In genomic region chr12:111408116-111408440, GRCh38 we compare ENCODE assay signal across 9 cellular contexts. TPM values are rescaled to one million over a fixed set of nuclear protein-coding genes. Genes with fewer than 3 reads are reported as not detected.
DNase-seq lines count a peak whose midpoint lies in the region; ATAC-seq, FAIRE-seq and TF ChIP-seq lines count a peak whose summit lies in the region.
"Had no signal": no experiment of that assay in that cellular context is flagged by ENCODE, and none has a peak within 500 bp of the region (broad histone marks: within the 10 kb centered on the region; RNA-seq: fewer than 3 reads in every experiment).

No MANE protein-coding gene starts in this region.

- no peaks in the 10 kb centered on the region for H3K9me2 ChIP-seq in SK-N-SH

- FAIRE-seq in endothelial cell of umbilical vein (lab: Jason Lieb, UNC), result no peak

- no peak for ATAC-seq in SK-N-SH treated with all-trans-retinoic acid at 6 μM for 48 hours
- no peak for ATAC-seq in aorta (ENCODE audit: low FRiP score)

- H3K27ac ChIP-seq in SK-N-SH (ENCODE audit: low read depth in 2 of 2, low read length in 1 of 2), result peak overlapping the region in 1 of 2 experiments; percentile 87; a peak in 1 of 4 replicates
- H3K27ac ChIP-seq in endothelial cell of umbilical vein (ENCODE audit: insufficient read depth, low read depth, low read length), result peak overlapping the region; percentile 87
- peak overlapping the region in 18 of 21 experiments; percentile 12 to 96 (median 91) for H3K27ac ChIP-seq in skin epidermis
- H3K27ac ChIP-seq in aorta (ENCODE audit: low read depth in 1 of 2, low read length in 2 of 2), result no peak overlapping the region

- H3K9me1 ChIP-seq in endothelial cell of umbilical vein (replicated peaks; ENCODE audit: control insufficient read depth, extremely low read depth, insufficient read depth, low read length), result no peaks in the 10 kb centered on the region

- H3K4me1 ChIP-seq in SK-N-SH (ENCODE audit: control insufficient read depth in 1 of 2, insufficient read depth in 2 of 2, low read depth in 1 of 2, low read length in 1 of 2) (peaks cover 52 to 60% of the 10 kb centered on the region in 2 experiments; a peak in 3 of 4 replicates), endothelial cell of umbilical vein (ENCODE audit: control insufficient read depth, extremely low read depth, insufficient read depth, low read length) (peaks cover 70% of the 10 kb centered on the region), aorta (ENCODE audit: control insufficient read depth in 1 of 2, insufficient read depth in 2 of 2, low read length in 2 of 2) (no peaks in the 10 kb centered on the region)

- dilution Hi-C loops in endothelial cell of umbilical vein (cut with MboI; ENCODE audit: extremely low pct_ligation_motif_present, low sequenced_read_pairs), result no loop called here

- H3F3A ChIP-seq in SK-N-SH (replicated peaks; ENCODE audit: insufficient read depth), result peaks cover 42% of the 10 kb centered on the region

- DNase-seq in SK-N-SH, result no peak
- peak; percentile 66 for DNase-seq in RKO (ENCODE audit: low spot score)
- DNase-seq in endothelial cell of umbilical vein (ENCODE audit: low read depth, low spot score), result no peak
- no peak for DNase-seq in NCI-H128 (lab: John Stamatoyannopoulos, UW; ENCODE audit: unreplicated experiment)
- DNase-seq in amniotic stem cell (lab: John Stamatoyannopoulos, UW), result no peak
- no peak for DNase-seq in aorta
- DNase-seq: NCI-H526 treated with DMSO at 0.1 percent for 48 hours had no signal

- H3K79me2 ChIP-seq in SK-N-SH (ENCODE audit: insufficient read depth) (peaks cover 73% of the 10 kb centered on the region), endothelial cell of umbilical vein (ENCODE audit: control insufficient read depth, insufficient read depth, low read length) (peaks cover 72% of the 10 kb centered on the region)

- BruUV-seq in endothelial cell of umbilical vein (replicated peaks; lab: Mats Ljungman, UMichigan), result no TSS peak

- no peak for TF ChIP-seq EP300 in SK-N-SH (IDR thresholded peaks at IDR 0.05; ENCODE audit: borderline replicate concordance in 1 of 2, low read depth in 1 of 2, low read length in 1 of 2)

- no peaks in the 10 kb centered on the region for H3K27me3 ChIP-seq in SK-N-SH (ENCODE audit: insufficient read depth)
- H3K27me3 ChIP-seq in endothelial cell of umbilical vein (ENCODE audit: control insufficient read depth in 2 of 2, insufficient read depth in 2 of 2, low read length in 2 of 2), result no peaks in the 10 kb centered on the region
- no peaks in the 10 kb centered on the region for H3K27me3 ChIP-seq in aorta (ENCODE audit: control insufficient read depth in 1 of 2, insufficient read depth in 2 of 2, low read length in 1 of 2)

- H3K4me2 ChIP-seq in SK-N-SH (peak overlapping the region; percentile 99), endothelial cell of umbilical vein (ENCODE audit: insufficient read depth, low read length) (peak overlapping the region; percentile 96)

- no peak overlapping the region for H2AFZ ChIP-seq in SK-N-SH (ENCODE audit: low read depth)
- no peak overlapping the region for H2AFZ ChIP-seq in endothelial cell of umbilical vein (ENCODE audit: low read depth, low read length)

- intact Hi-C loops in endothelial cell of umbilical vein (cut with micrococcal nuclease), result loop anchor here (5.0 kb wide), 1 partner anchor 189 kb away; the partner anchor contains the start of gene ATXN2
- intact Hi-C loops in aorta (cut with DNase I), result loop anchor here in 1 of 2 donors (10.0 kb wide), 1 partner anchor 277 kb away; the partner anchor contains the start of genes ACAD10 and BRAP

- POLR2A ChIA-PET in SK-N-SH (lab: Yijun Ruan, JAX), result no interaction called here
- POLR2A ChIA-PET in endothelial cell of umbilical vein (lab: Charles Lee), result no interaction called here

- TF ChIP-seq POLR2A in endothelial cell of umbilical vein (IDR thresholded peaks at IDR 0.05; ENCODE audit: low read depth, low read length), result no peak

- no peak overlapping the region; the same call in 1 of the 2 replicates for H3K9ac ChIP-seq in SK-N-SH
- peak overlapping the region; percentile 95 for H3K9ac ChIP-seq in endothelial cell of umbilical vein (replicated peaks; ENCODE audit: extremely low read depth, insufficient read depth, low read length)

- H3K36me3 ChIP-seq in SK-N-SH (replicated peaks in 1 of 2; ENCODE audit: control insufficient read depth in 1 of 2, insufficient read depth in 2 of 2, low read length in 1 of 2) (no peaks in the 10 kb centered on the region), endothelial cell of umbilical vein (ENCODE audit: control insufficient read depth in 2 of 2, extremely low read depth in 1 of 2, insufficient read depth in 2 of 2, low read length in 2 of 2) (no peaks in the 10 kb centered on the region), aorta (ENCODE audit: control insufficient read depth in 1 of 2, insufficient read depth in 2 of 2, low read length in 1 of 2) (no peaks in the 10 kb centered on the region)

- H3K4me3 ChIP-seq in SK-N-SH (ENCODE audit: low read depth in 2 of 2, low read length in 1 of 2) (peak overlapping the region in 1 of 2 experiments; percentile 92; a peak in 2 of 4 replicates), endothelial cell of umbilical vein (replicated peaks in 1 of 3; ENCODE audit: insufficient read depth in 1 of 3, low read depth in 1 of 3, low read length in 3 of 3) (peak overlapping the region; percentile 83 to 94 (median 91)), skin epidermis (peak overlapping the region in 5 of 7 experiments; percentile 75 to 92 (median 77)), aorta (ENCODE audit: low read length in 2 of 2) (no peak overlapping the region)

- no peaks in the 10 kb centered on the region for H3K9me3 ChIP-seq in SK-N-SH
- H3K9me3 ChIP-seq in endothelial cell of umbilical vein (replicated peaks; ENCODE audit: control insufficient read depth, insufficient read depth, low read length), result no peaks in the 10 kb centered on the region
- no peaks in the 10 kb centered on the region for H3K9me3 ChIP-seq in aorta (ENCODE audit: control insufficient read depth, low read length)

- 0 out of 2 replicates have a peak, but pooled peaks cover 3% of the 10 kb centered on the region for H4K20me1 ChIP-seq in SK-N-SH (ENCODE audit: insufficient read depth)
- H4K20me1 ChIP-seq in endothelial cell of umbilical vein (replicated peaks; ENCODE audit: control insufficient read depth, extremely low read depth, insufficient read depth, low read length), result no peaks in the 10 kb centered on the region

- TF ChIP-seq CTCF in SK-N-SH (IDR thresholded peaks at IDR 0.05) (no peak), endothelial cell of umbilical vein (IDR thresholded peaks at IDR 0.05; ENCODE audit: extremely low read depth in 1 of 2, insufficient read depth in 1 of 2, low read depth in 1 of 2, low read length in 2 of 2) (no peak)

- CTCF ChIA-PET in SK-N-SH (lab: Yijun Ruan, JAX) (interaction anchor here (8.8 to 19.6 kb wide), 2 partner anchors 10 to 43 kb away, joined by 98 to 618 read pairs; no protein-coding TSS in a partner anchor), endothelial cell of umbilical vein (lab: Charles Lee) (interaction anchor here (0.7 to 7.7 kb wide), 7 partner anchors 9 to 45 kb away, joined by 3 to 101 read pairs (median 5); no protein-coding TSS in a partner anchor)

- 100% methylated on average over 1 of the region's 1 CpG for WGBS in SK-N-SH (ENCODE audit: low lambda C conversion rate)
- 81 to 86% methylated on average over 1 of the region's 1 CpG for WGBS in aorta, 2 donors

- TF ChIP-seq RAD21 in SK-N-SH (IDR thresholded peaks at IDR 0.05; ENCODE audit: low read length), result no peak

TF ChIP-seq in SK-N-SH, 30 proteins besides CTCF, POLR2A, EP300 and RAD21 (continues in another document):
- TF ChIP-seq SIN3A (IDR thresholded peaks at IDR 0.05; ENCODE audit: borderline replicate concordance, low read depth, low read length), result no peak
- no peak for TF ChIP-seq EZH2phosphoT487 (IDR thresholded peaks at IDR 0.05; ENCODE audit: borderline replicate concordance, low read depth)

TF ChIP-seq in SK-N-SH treated with all-trans-retinoic acid at 6 μM for 48 hours, 23 proteins besides CTCF, POLR2A, EP300 and RAD21 (continues in another document):
- TF ChIP-seq GLIS3 (CRISPR knock-in tag; IDR thresholded peaks at IDR 0.05) (no peak), ZC3H10 (CRISPR knock-in tag; IDR thresholded peaks at IDR 0.05) (no peak), ZNF8 (CRISPR knock-in tag; IDR thresholded peaks at IDR 0.05) (no peak), ISL1 (CRISPR knock-in tag; IDR thresholded peaks at IDR 0.05) (no peak)

TF ChIP-seq in endothelial cell of umbilical vein, 7 proteins besides CTCF, POLR2A, EP300 and RAD21:
- TF ChIP-seq GATA2 (IDR thresholded peaks at IDR 0.05; ENCODE audit: insufficient read depth, insufficient read length, low read depth, low read length) (no peak), POLR2AphosphoS5 (IDR thresholded peaks at IDR 0.05; ENCODE audit: insufficient read depth, low read depth, low read length) (peak; percentile 27)

RNA-seq across cellular contexts. Expression of gene SH2B3, which starts 2.4 kb away (rescaled TPM):
- polyA plus RNA-seq in SK-N-SH (2012; rRNA removed), result 14.4 and 15.6 TPM in 2 replicates
- polyA plus RNA-seq in SK-N-SH (2012; cell fraction: cytosol; rRNA removed), result 14.9 and 18.4 TPM in 2 replicates
- polyA plus RNA-seq in SK-N-SH (2012; cell fraction: nucleus; rRNA removed), result 19.2 and 26.6 TPM in 2 replicates
- total RNA-seq in endothelial cell of umbilical vein, result 97.9 and 111 TPM in 2 replicates
- 63.1 and 69.7 TPM in 2 replicates for polyA plus RNA-seq in endothelial cell of umbilical vein
- polyA plus RNA-seq in endothelial cell of umbilical vein (2011; cell fraction: cytosol; rRNA removed), result 74.6 and 75.9 TPM in 2 replicates
- 53.9 and 63.7 TPM in 2 replicates for polyA plus RNA-seq in endothelial cell of umbilical vein (2011; cell fraction: nucleus; rRNA removed)
- 51.2 and 67.6 TPM in 2 replicates for polyA plus RNA-seq in endothelial cell of umbilical vein (2012)
- polyA minus RNA-seq in endothelial cell of umbilical vein, result 59.8 and 60.1 TPM in 2 replicates
- polyA minus RNA-seq in endothelial cell of umbilical vein (2011; cell fraction: cytosol; rRNA and poly(A)+ RNA removed), result 3.2 TPM
- polyA minus RNA-seq in endothelial cell of umbilical vein (2011; cell fraction: nucleus; rRNA and poly(A)+ RNA removed), result 27.6 and 29.2 TPM in 2 replicates
- total RNA-seq in aorta, result 10 to 100 TPM; 34.4 to 45.5 TPM
- polyA plus RNA-seq in aorta, result 10 to 100 TPM; 11.4 to 12.6 TPM

RNA-seq across cellular contexts. Expression of gene PHETA1, which starts 39.2 kb away (rescaled TPM):
- polyA plus RNA-seq in SK-N-SH (2012; rRNA removed) (7.3 and 8.1 TPM in 2 replicates), endothelial cell of umbilical vein (10.6 and 12.8 TPM in 2 replicates), aorta (10 to 100 TPM in 1 of 2 donors, 1 to 10 TPM in 1; 6.9 to 12.9 TPM)
- polyA plus RNA-seq in SK-N-SH (2012; cell fraction: cytosol; rRNA removed), result 4.3 and 7.9 TPM in 2 replicates
- 11.4 and 14.1 TPM in 2 replicates for polyA plus RNA-seq in SK-N-SH (2012; cell fraction: nucleus; rRNA removed)
- total RNA-seq in endothelial cell of umbilical vein (12.9 and 20.0 TPM in 2 replicates), aorta (10 to 100 TPM in 1 of 2 donors, 1 to 10 TPM in 1; 9.3 to 13.5 TPM)
- polyA plus RNA-seq in endothelial cell of umbilical vein (2011; cell fraction: cytosol; rRNA removed), result 7.5 and 11.3 TPM in 2 replicates
- polyA plus RNA-seq in endothelial cell of umbilical vein (2011; cell fraction: nucleus; rRNA removed), result 10.4 and 13.9 TPM in 2 replicates
- polyA plus RNA-seq in endothelial cell of umbilical vein (2012), result 12.6 and 16.8 TPM in 2 replicates
- polyA minus RNA-seq in endothelial cell of umbilical vein, result 4.4 and 6.7 TPM in 2 replicates
- 1.8 TPM for polyA minus RNA-seq in endothelial cell of umbilical vein (2011; cell fraction: cytosol; rRNA and poly(A)+ RNA removed)
- 2.5 and 6.5 TPM in 2 replicates for polyA minus RNA-seq in endothelial cell of umbilical vein (2011; cell fraction: nucleus; rRNA and poly(A)+ RNA removed)

Comparison
In these comparisons a context has a peak if more than half of its experiments do, and no peak if none do; other contexts are left out.
1. H3K27ac ChIP-seq: peak in endothelial cell of umbilical vein (single experiment) and skin epidermis (18 of 21); none in aorta (0 of 2).
2. H3K4me3 ChIP-seq: peak in endothelial cell of umbilical vein (3 of 3) and skin epidermis (5 of 7); none in aorta (0 of 2).